9 cellular contexts compared by ENCODE assay signal in the genomic region with DNA sequence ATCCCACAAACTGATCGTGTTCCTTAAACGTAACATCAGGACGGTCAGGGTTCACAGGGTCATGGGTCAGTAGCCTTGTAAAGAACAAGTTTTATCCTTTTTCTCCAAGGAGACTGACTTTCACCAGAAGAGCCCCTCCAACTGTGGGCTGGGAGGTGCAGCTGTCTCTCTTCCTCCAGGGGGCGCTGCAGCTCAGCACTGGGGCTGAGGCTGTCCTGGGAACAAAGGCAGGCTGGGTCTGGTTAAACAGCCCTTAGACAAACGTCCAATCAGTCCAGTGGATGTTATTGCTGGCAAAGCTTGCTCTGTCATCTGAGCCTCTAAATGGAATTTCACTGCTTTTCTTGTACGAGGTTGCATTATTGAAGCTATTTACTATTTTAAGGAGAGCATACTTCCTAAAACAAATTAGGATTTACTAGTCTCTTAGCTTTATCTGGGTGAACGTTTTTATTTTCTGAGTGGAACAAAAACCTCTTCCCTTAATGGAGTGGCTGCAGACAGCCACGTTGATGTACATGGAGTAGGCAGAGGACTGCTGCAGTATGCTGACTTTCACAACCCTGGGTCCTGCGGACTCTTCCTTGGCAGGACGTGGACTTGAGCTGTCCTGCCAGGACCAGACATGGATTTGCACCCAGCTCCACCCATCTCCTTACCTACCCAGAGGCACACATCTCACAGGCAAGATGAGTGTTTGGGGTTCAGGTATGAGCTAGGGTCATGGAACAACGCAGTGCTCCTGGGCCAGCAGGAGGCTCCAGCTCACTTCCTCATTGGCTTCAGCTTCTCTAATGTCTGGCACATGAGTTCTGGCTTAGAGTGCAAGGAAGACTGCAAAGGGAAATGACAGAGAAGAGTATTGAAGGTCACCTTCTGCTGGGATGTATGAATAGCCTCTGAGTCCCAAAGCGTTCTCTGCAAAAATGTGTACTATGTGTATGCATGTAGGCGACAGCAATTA. TPM values are rescaled to one million over a fixed set of nuclear protein-coding genes. Genes with fewer than 3 reads are reported as not detected.
DNase-seq lines count a peak whose midpoint lies in the region; ATAC-seq and TF ChIP-seq lines count a peak whose summit lies in the region.
"Had no signal": no experiment of that assay in that cellular context is flagged by ENCODE, and none has a peak within 500 bp of the region (broad histone marks: within the 10 kb centered on the region; RNA-seq: fewer than 3 reads in every experiment).

No MANE protein-coding gene starts in this region.

- DNase-seq in A673 (ENCODE audit: low spot score): peak; percentile 85
- no peak for DNase-seq in GM20000 (ENCODE audit: low spot score)
- peak; percentile 52 for DNase-seq in NCI-H510A treated with DMSO at 0.1 percent for 48 hours (lab: John Stamatoyannopoulos, UW)
- peak; percentile 87 for DNase-seq in activated CD8-positive, alpha-beta memory T cell treated with anti-CD3 and anti-CD28 coated beads for 24 hours
- DNase-seq in effector memory CD8-positive, alpha-beta T cell: peak; percentile 61 to 72 (median 67)
- peak; percentile 80 for DNase-seq in midbrain (lab: John Stamatoyannopoulos, UW)
- DNase-seq in stimulated activated CD8-positive, alpha-beta memory T cell treated with anti-CD3 and anti-CD28 coated beads, Interleukin-4, amount 100 ng/mL, for 4 hours (ENCODE audit: low read depth in 2 of 2, low spot score in 1 of 2): peak; percentile 32 to 45

- intact Hi-C loops in A673 (cut with micrococcal nuclease; ENCODE audit: unreplicated experiment): no loop called here

- peaks cover 80% of the 10 kb centered on the region for H3K36me3 ChIP-seq in A673 (ENCODE audit: insufficient read depth, low read length, poor library complexity, severe bottlenecking)

- no peak overlapping the region for H3K27ac Mint-ChIP-seq in effector memory CD8-positive, alpha-beta T cell

- H3K4me3 ChIP-seq in A673 (ENCODE audit: low read depth, low read length, poor library complexity, severe bottlenecking): no peak overlapping the region

- H3K4me1 ChIP-seq in A673 (ENCODE audit: insufficient read depth, low read length, poor library complexity, severe bottlenecking): no peaks in the 10 kb centered on the region

- CTCF ChIA-PET in A673 (lab: Charles Lee): interaction anchor here (0.6 to 1.5 kb wide), 8 partner anchors 9 to 345 kb away, joined by 3 to 9 read pairs (median 3); no protein-coding TSS in a partner anchor

- BruUV-seq in A673 (replicated peaks; lab: Mats Ljungman, UMichigan): no TSS peak

- H3K9me3 ChIP-seq in A673 (ENCODE audit: low read depth, low read length, poor library complexity, severe bottlenecking): no peaks in the 10 kb centered on the region

- no peaks in the 10 kb centered on the region for H3K27me3 Mint-ChIP-seq in effector memory CD8-positive, alpha-beta T cell

- POLR2A ChIA-PET in A673 (lab: Charles Lee; ENCODE audit: low non-redundant PET): interaction anchor here (0.6 kb wide), 1 partner anchor 41 kb away, joined by 3 read pairs; no protein-coding TSS in a partner anchor

- H3K9me3 Mint-ChIP-seq in effector memory CD8-positive, alpha-beta T cell: no peaks in the 10 kb centered on the region

- H3K36me3 Mint-ChIP-seq in effector memory CD8-positive, alpha-beta T cell (ENCODE audit: insufficient read depth): peaks cover 82% of the 10 kb centered on the region

- no peak overlapping the region for H3K27ac ChIP-seq in A673 (ENCODE audit: low read depth, low read length, poor library complexity, severe bottlenecking)

- no peak overlapping the region for H3K4me3 Mint-ChIP-seq in effector memory CD8-positive, alpha-beta T cell

- peaks cover 14 to 21% of the 10 kb centered on the region in 2 donors for H3K4me1 Mint-ChIP-seq in effector memory CD8-positive, alpha-beta T cell (ENCODE audit: low read depth in 2 of 2)

- H3K27me3 ChIP-seq in A673 (replicated peaks; ENCODE audit: insufficient read depth, low read depth, low read length, poor library complexity): no peaks in the 10 kb centered on the region

- TF ChIP-seq CTCF in A673 (conservative IDR thresholded peaks at IDR 0.05; ENCODE audit: low read depth, low read length) (peak; percentile 99), GM20000 (IDR thresholded peaks at IDR 0.05; ENCODE audit: extremely low read depth, missing control alignments) (peak; percentile 74)

- peak; percentile 91 for ATAC-seq in effector memory CD8-positive, alpha-beta T cell (replicated peaks)
- no peak for ATAC-seq in HG03342 (IDR thresholded peaks at IDR 0.05; ENCODE audit: unreplicated experiment)

RNA-seq across cellular contexts. Expression of gene EXOSC2, which starts 7.8 kb away (rescaled TPM):
- 107 and 109 TPM in 2 replicates for total RNA-seq in A673 (2021)

RNA-seq across cellular contexts. Expression of gene PRDM12, which starts 36.9 kb away (rescaled TPM):
- not detected in 2 replicates for total RNA-seq in A673 (2021)
- total RNA-seq: skeletal muscle tissue had no signal
